Comparison of ENCODE assay signal across 8 cellular contexts in genomic region chr4:88818650-88819470, GRCh38.
DNase-seq lines count a peak whose midpoint lies in the region; ATAC-seq, FAIRE-seq and TF ChIP-seq lines count a peak whose summit lies in the region.

No MANE protein-coding gene starts in this region.

- H3K4me1 ChIP-seq in SJCRH30 (peaks cover 16% of the 10 kb centered on the region), GM12878 (ENCODE audit: control insufficient read depth, insufficient read depth, low read length) (peaks cover 5% of the 10 kb centered on the region; the same call in 1 of the 2 replicates)

- ATAC-seq in GM12878 (peak; percentile 62), GM18511 (IDR thresholded peaks at IDR 0.05; ENCODE audit: unreplicated experiment) (no peak)

- H3K4me3 ChIP-seq in MG63 (no peak overlapping the region), SJCRH30 (no peak overlapping the region), GM12878 (no peak overlapping the region)

- TF ChIP-seq CTCF in GM12878 (IDR thresholded peaks at IDR 0.05 in 2 of 3, conservative IDR thresholded peaks at IDR 0.05 in 1 of 3; ENCODE audit: control insufficient read depth in 2 of 3, extremely low read depth in 1 of 3, insufficient read depth in 1 of 3, low read depth in 3 of 3, low read length in 3 of 3) = peak; percentile 64 to 77 (median 65); a peak in 4 of 6 replicates

- peak; percentile 2 to 22 for DNase-seq in NCI-H524 (lab: John Stamatoyannopoulos, UW)
- no peak for DNase-seq in NCI-H524 treated with DMSO at 0.1 percent for 48 hours (lab: John Stamatoyannopoulos, UW)
- peak; percentile 23 for DNase-seq in MG63
- peak; percentile 49 to 76 for DNase-seq in SJCRH30
- DNase-seq in GM12878 (ENCODE audit: low read depth, low spot score) = peak; percentile 15
- DNase-seq in inferior parietal cortex (ENCODE audit: extremely low spot score) = peak; percentile 74
- peak; percentile 25 for DNase-seq in stimulated activated CD4-positive, alpha-beta T cell treated with anti-CD3 and anti-CD28 coated beads, Interleukin-2, amount 100 ng/mL, for 4 hours (ENCODE audit: low read depth)

- H3K9ac ChIP-seq in GM12878 (ENCODE audit: control insufficient read depth, insufficient read depth, low read length) = no peak overlapping the region

- TF ChIP-seq EP300 in GM12878 (IDR thresholded peaks at IDR 0.05; ENCODE audit: borderline replicate concordance in 1 of 2, control insufficient read depth in 1 of 2, low read depth in 2 of 2, low read length in 2 of 2) = no peak

- 0% methylated on average over 5 of the region's 5 CpGs for WGBS in GM12878 (ENCODE audit: insufficient coverage, insufficient replicate concordance, low lambda C conversion rate, missing lambda C conversion rate)

- no TSS peak for BruUV-seq in GM12878 (replicated peaks; lab: Mats Ljungman, UMichigan)

- TF ChIP-seq POLR2A in GM12878 (IDR thresholded peaks at IDR 0.05; ENCODE audit: low read depth, low read length) = no peak

- no peak overlapping the region for H2AFZ ChIP-seq in GM12878 (ENCODE audit: control insufficient read depth, low read depth, low read length)

- no peaks in the 10 kb centered on the region for H4K20me1 ChIP-seq in GM12878 (ENCODE audit: control insufficient read depth, insufficient read depth)

- H3K79me2 ChIP-seq in GM12878 (ENCODE audit: control insufficient read depth, insufficient read depth, low read length) = no peaks in the 10 kb centered on the region

- H3K4me2 ChIP-seq in GM12878 (ENCODE audit: control insufficient read depth, insufficient read depth) = no peak overlapping the region

- RAD21 ChIA-PET in GM12878 (lab: Charles Lee; ENCODE audit: unreplicated experiment) = interaction anchor here (0.5 to 7.8 kb wide), 21 partner anchors 9 to 439 kb away, joined by 3 to 263 read pairs (median 4); no protein-coding TSS in a partner anchor

- POLR2A ChIA-PET in GM12878 (lab: Charles Lee) = interaction anchor here (1.5 kb wide), 1 partner anchor 205 kb away, joined by 7 read pairs; no protein-coding TSS in a partner anchor

- H3K27ac ChIP-seq in SJCRH30 (no peak overlapping the region), GM12878 (ENCODE audit: control insufficient read depth, insufficient read depth) (no peak overlapping the region)

- intact Hi-C loops in GM12878 (cut with micrococcal nuclease; ENCODE audit: unreplicated experiment) = loop anchor here (1.0 to 10.0 kb wide), 4 partner anchors 205 to 616 kb away; partner anchors contain the start of gene TIGD2

- CTCF ChIA-PET in GM12878 (lab: Yijun Ruan, JAX) = interaction anchor here (0.7 to 11.7 kb wide), 52 partner anchors 11 to 617 kb away, joined by 3 to 433 read pairs (median 4); partner anchors contain the start of genes FAM13A and TIGD2

- FAIRE-seq in GM12878 (lab: Jason Lieb, UNC) = no peak

- H3K9me3 ChIP-seq in MG63 (no peaks in the 10 kb centered on the region), SJCRH30 (replicated peaks) (no peaks in the 10 kb centered on the region), GM12878 (replicated peaks; ENCODE audit: control insufficient read depth, insufficient read depth, low read length) (no peaks in the 10 kb centered on the region)

- peak; percentile 84 for TF ChIP-seq RAD21 in GM12878 (IDR thresholded peaks at IDR 0.05; ENCODE audit: insufficient read depth, low read depth, low read length)

- in situ Hi-C loops in GM12878 (cut with MboI) = loop anchor here (5.0 kb wide), 1 partner anchor 203 kb away; no protein-coding TSS in a partner anchor

- SMC1A ChIA-PET in GM12878 (lab: Charles Lee; ENCODE audit: uncharacterized antibody, unreplicated experiment) = interaction anchor here (0.6 to 11.4 kb wide), 36 partner anchors 8 to 437 kb away, joined by 3 to 401 read pairs (median 4); partner anchors contain the start of gene TIGD2

- H3K36me3 ChIP-seq in MG63 = no peaks in the 10 kb centered on the region
- no peaks in the 10 kb centered on the region for H3K36me3 ChIP-seq in SJCRH30
- H3K36me3 ChIP-seq in GM12878 (ENCODE audit: control insufficient read depth in 2 of 2, insufficient read depth in 2 of 2, low read length in 1 of 2) = no peaks in the 10 kb centered on the region

- H3K27me3 ChIP-seq in MG63 (no peaks in the 10 kb centered on the region), SJCRH30 (no peaks in the 10 kb centered on the region), GM12878 (replicated peaks in 1 of 2; ENCODE audit: control insufficient read depth in 2 of 2, insufficient read depth in 2 of 2, low read length in 1 of 2) (no peaks in the 10 kb centered on the region; a peak in 1 of 4 replicates)

TF ChIP-seq in GM12878, 131 proteins besides CTCF, POLR2A, EP300 and RAD21 (continues in another document):
- TF ChIP-seq YBX1 (IDR thresholded peaks at IDR 0.05) (no peak), MEF2B (IDR thresholded peaks at IDR 0.05; ENCODE audit: partially characterized antibody, poor library complexity, severe bottlenecking) (no peak), STAT1 (conservative IDR thresholded peaks at IDR 0.05) (no peak), RELA (IDR thresholded peaks at IDR 0.05; ENCODE audit: borderline replicate concordance, partially characterized antibody) (peak; percentile 38), ZNF207 (IDR thresholded peaks at IDR 0.05; ENCODE audit: borderline replicate concordance) (0 out of 2 replicates have a peak, but pooled peaks have one; percentile 23), NBN (IDR thresholded peaks at IDR 0.05) (0 out of 2 replicates have a peak, but pooled peaks have one; percentile 17), SRF (IDR thresholded peaks at IDR 0.05; ENCODE audit: low read depth in 2 of 2, low read length in 2 of 2) (no peak), SMC3 (IDR thresholded peaks at IDR 0.05; ENCODE audit: borderline replicate concordance, low read length) (peak; percentile 88), ETV6 (conservative IDR thresholded peaks at IDR 0.05 in 1 of 2, IDR thresholded peaks at IDR 0.05 in 1 of 2; ENCODE audit: borderline replicate concordance in 1 of 2, low read depth in 1 of 2) (no peak), SP1 (IDR thresholded peaks at IDR 0.05; ENCODE audit: low read depth, low read length) (no peak), TCF12 (IDR thresholded peaks at IDR 0.05; ENCODE audit: low read depth, low read length) (no peak), PKNOX1 (IDR thresholded peaks at IDR 0.05) (peak; percentile 36; the same call in 1 of the 2 replicates), SMARCA5 (IDR thresholded peaks at IDR 0.05) (peak; percentile 73; the same call in 1 of the 2 replicates), YY1 (IDR thresholded peaks at IDR 0.05; ENCODE audit: low read depth, low read length) (peak; percentile 54), MYC (IDR thresholded peaks at IDR 0.05; ENCODE audit: insufficient read depth, insufficient read length, insufficient replicate concordance, low read length, severe bottlenecking) (no peak), CHD1 (IDR thresholded peaks at IDR 0.05; ENCODE audit: low read depth, low read length) (no peak), RELB (IDR thresholded peaks at IDR 0.05; ENCODE audit: low read depth) (peak; percentile 30; the same call in 1 of the 2 replicates), NR2C2 (IDR thresholded peaks at IDR 0.05; ENCODE audit: borderline replicate concordance, control insufficient read depth, insufficient read length, low read depth) (no peak), PRDM15 (CRISPR knock-in tag; IDR thresholded peaks at IDR 0.05) (no peak)
